Comparison of ENCODE assay signal across 10 cellular contexts in genomic region chr16:57918444-57918843, GRCh38. TPM values are rescaled to one million over a fixed set of nuclear protein-coding genes. Genes with fewer than 3 reads are reported as not detected.
"Had no signal": no experiment of that assay in that cellular context is flagged by ENCODE, and none has a peak within 500 bp of the region (broad histone marks: within the 10 kb centered on the region; RNA-seq: fewer than 3 reads in every experiment).

No MANE protein-coding gene starts in this region.

- H3K27ac ChIP-seq: GM23248 had no signal

- H3K4me2 ChIP-seq: GM23338 had no signal

- DNase-seq: GM23248, GOT3, H7, H9, HCEC 1CT, HFFc6 had no signal

- H2AFZ ChIP-seq: GM23248, GM23338 had no signal

- ATAC-seq: GM23338, HCT116 had no signal

- H3K9ac ChIP-seq: GM23248 had no signal

- FAIRE-seq: H1, H54 had no signal

- H3K4me3 ChIP-seq: GM23248, GM23338 had no signal

RNA-seq across cellular contexts. Expression of gene CNGB1, which starts 52.5 kb away (rescaled TPM):
- total RNA-seq: GM23248, GM23338, H1, H7, H9 had no signal
- polyA plus RNA-seq: GM23248, GM23338, H1 had no signal
